ENCODE assay signal across 23 cellular contexts in genomic region chr17:62193297-62193696, GRCh38.
"Had no signal": no experiment of that assay in that cellular context is flagged by ENCODE, and none has a peak within 500 bp of the region (broad histone marks: within the 10 kb centered on the region; RNA-seq: fewer than 3 reads in every experiment).

No MANE protein-coding gene starts in this region.

- H3K27ac ChIP-seq: adrenal gland, Peyer's patch, RWPE1, SJCRH30 had no signal

- H3K4me1 ChIP-seq: adrenal gland had no signal

- H3K4me3 ChIP-seq: adrenal gland, Peyer's patch, SJCRH30 had no signal

- ATAC-seq: activated CD4-positive, CD25-positive, alpha-beta regulatory T cell treated with anti-CD3 and anti-CD28 coated beads, Interleukin-2, amount 50 U/mL, for 24 hours; activated CD8-positive, alpha-beta T cell treated with anti-CD3 and anti-CD28 coated beads for 36 hours; activated T-cell treated with anti-CD3 and anti-CD28 coated beads, Interleukin-2, amount 50 U/mL, for 72 hours had no signal

- H3K36me3 ChIP-seq: adrenal gland, Peyer's patch, SJCRH30 had no signal

- H3K9me3 ChIP-seq: adrenal gland, Peyer's patch, SJCRH30, SK-N-SH had no signal

- DNase-seq: activated CD4-positive, alpha-beta T cell treated with anti-CD3 and anti-CD28 coated beads for 4 hours; activated CD8-positive, alpha-beta memory T cell treated with anti-CD3 and anti-CD28 coated beads, Interleukin-2, amount 50 U/mL, for 4 hours; activated CD8-positive, alpha-beta T cell treated with anti-CD3 and anti-CD28 coated beads for 36 hours; activated naive CD4-positive, alpha-beta T cell treated with anti-CD3 and anti-CD28 coated beads, Interleukin-2, amount 50 U/mL, for 16 hours; activated naive CD8-positive, alpha-beta T cell treated with anti-CD3 and anti-CD28 coated beads, Interleukin-2, amount 10 ng/mL, durations not matched to agents 7 days and 5 days; activated T-cell treated with anti-CD3 and anti-CD28 coated beads, Interleukin-2, amount 50 U/mL, for 72 hours; anterior cingulate cortex; Kasumi-1; KBM-7; NCI-H1105 treated with DMSO at 0.1 percent for 48 hours; NCI-H1436 treated with DMSO at 0.1 percent for 48 hours; NCI-H187; NCI-H2081 treated with DMSO at 0.1 percent for 48 hours; NCI-H446; NCI-H524; Peyer's patch; Right ventricle myocardium superior; SJCRH30; SK-N-SH; SW 1271 had no signal

- H3K27me3 ChIP-seq: Peyer's patch, SJCRH30 had no signal
